1 cellular context compared by ENCODE assay signal in the genomic region with DNA sequence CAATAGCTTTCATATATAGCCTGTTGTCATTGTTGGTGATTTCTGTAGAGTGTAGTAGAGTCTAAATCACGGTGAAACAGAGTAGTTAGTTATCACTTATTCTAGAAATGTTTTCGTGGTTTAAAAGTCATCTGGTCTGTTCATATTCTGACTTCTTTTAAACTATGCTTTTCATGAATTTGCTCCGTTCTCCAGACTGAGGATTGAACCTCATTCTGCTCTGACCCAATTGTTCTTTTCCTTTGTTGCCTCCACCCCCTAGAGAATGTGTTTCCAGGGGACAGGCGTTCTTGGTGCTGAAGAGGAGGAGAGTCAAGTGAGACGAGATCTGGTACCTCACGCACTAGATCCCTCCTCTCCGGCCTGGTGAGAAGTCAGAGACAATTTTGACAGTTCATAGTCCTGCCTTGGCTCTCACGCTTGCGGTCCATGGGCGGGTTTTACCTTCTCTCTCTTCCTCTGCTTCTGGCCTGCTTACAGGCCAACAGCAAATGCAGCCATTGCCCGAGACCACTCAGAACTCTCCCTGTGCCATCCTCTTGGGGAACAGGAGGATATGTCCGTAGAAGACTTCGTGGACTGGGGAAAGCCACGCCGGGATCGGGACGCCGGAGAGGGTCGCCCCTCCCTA.
A peak's percentile ranks its signal among the peaks of the same experiment; 100 is the strongest.
TF ChIP-seq lines count a peak whose summit lies in the region.

No MANE protein-coding gene starts in this region.

TF ChIP-seq in GM12878, 131 proteins besides CTCF, POLR2A, EP300 and RAD21 (continued from another document):
- TF ChIP-seq, protein P1, sequence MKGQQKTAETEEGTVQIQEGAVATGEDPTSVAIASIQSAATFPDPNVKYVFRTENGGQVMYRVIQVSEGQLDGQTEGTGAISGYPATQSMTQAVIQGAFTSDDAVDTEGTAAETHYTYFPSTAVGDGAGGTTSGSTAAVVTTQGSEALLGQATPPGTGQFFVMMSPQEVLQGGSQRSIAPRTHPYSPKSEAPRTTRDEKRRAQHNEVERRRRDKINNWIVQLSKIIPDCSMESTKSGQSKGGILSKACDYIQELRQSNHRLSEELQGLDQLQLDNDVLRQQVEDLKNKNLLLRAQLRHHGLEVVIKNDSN (IDR thresholded peaks at IDR 0.05; ENCODE audit: borderline replicate concordance, extremely low read length, insufficient read depth, low read depth, low read length): no peak
- TF ChIP-seq STAT1 (conservative IDR thresholded peaks at IDR 0.05) (0 out of 2 replicates have a peak, but pooled peaks have one; percentile 41), SMAD5 (IDR thresholded peaks at IDR 0.05; ENCODE audit: low read depth) (peak; percentile 67; the same call in 1 of the 2 replicates), ZNF207 (IDR thresholded peaks at IDR 0.05; ENCODE audit: borderline replicate concordance) (peak; percentile 84), ZNF24 (IDR thresholded peaks at IDR 0.05) (no peak), RFX5 (IDR thresholded peaks at IDR 0.05; ENCODE audit: low read depth, low read length) (peak; percentile 30; the same call in 1 of the 2 replicates), CHD2 (IDR thresholded peaks at IDR 0.05; ENCODE audit: borderline replicate concordance, low read depth, low read length) (no peak), TARDBP (IDR thresholded peaks at IDR 0.05; ENCODE audit: borderline replicate concordance) (no peak), MTA2 (IDR thresholded peaks at IDR 0.05; ENCODE audit: low read depth) (no peak; the same call in 1 of the 2 replicates), SMARCA5 (IDR thresholded peaks at IDR 0.05) (peak; percentile 70; the same call in 1 of the 2 replicates), SREBF1 (IDR thresholded peaks at IDR 0.05; ENCODE audit: low read length) (no peak), ZNF217 (IDR thresholded peaks at IDR 0.05) (no peak), STAT3 (IDR thresholded peaks at IDR 0.05; ENCODE audit: low read depth, low read length) (no peak), IKZF1 (conservative IDR thresholded peaks at IDR 0.05) (peak; percentile 93), JUNB (IDR thresholded peaks at IDR 0.05) (no peak), USF2 (IDR thresholded peaks at IDR 0.05; ENCODE audit: borderline replicate concordance, low read depth, low read length) (no peak), GATAD2B (conservative IDR thresholded peaks at IDR 0.05; ENCODE audit: low read depth) (peak; percentile 88), HSF1 (IDR thresholded peaks at IDR 0.05; ENCODE audit: low read depth, low read length) (no peak), HCFC1 (IDR thresholded peaks at IDR 0.05; ENCODE audit: low read length) (no peak), PAX5 (IDR thresholded peaks at IDR 0.05; ENCODE audit: borderline replicate concordance, low read depth, low read length) (no peak; the same call in none of the 2 replicates), MXI1 (IDR thresholded peaks at IDR 0.05; ENCODE audit: low read depth, low read length) (peak; percentile 94), IRF4 (IDR thresholded peaks at IDR 0.05; ENCODE audit: low read depth, low read length) (peak; percentile 36), NKRF (conservative IDR thresholded peaks at IDR 0.05) (peak; percentile 95), JUND (IDR thresholded peaks at IDR 0.05; ENCODE audit: low read depth, low read length) (0 out of 2 replicates have a peak, but pooled peaks have one; percentile 7), KLF5 (IDR thresholded peaks at IDR 0.05; ENCODE audit: partially characterized antibody) (peak; percentile 41), CHD1 (IDR thresholded peaks at IDR 0.05; ENCODE audit: low read depth, low read length) (peak; percentile 59; the same call in 1 of the 2 replicates), LARP7 (IDR thresholded peaks at IDR 0.05) (peak; percentile 40), MLLT1 (IDR thresholded peaks at IDR 0.05) (peak; percentile 67; the same call in 1 of the 2 replicates), YY1 (IDR thresholded peaks at IDR 0.05; ENCODE audit: low read depth, low read length) (peak; percentile 61; the same call in 1 of the 2 replicates), CREB1 (IDR thresholded peaks at IDR 0.05; ENCODE audit: low read depth) (0 out of 2 replicates have a peak, but pooled peaks have one; percentile 1)
- TF ChIP-seq, protein P2, sequence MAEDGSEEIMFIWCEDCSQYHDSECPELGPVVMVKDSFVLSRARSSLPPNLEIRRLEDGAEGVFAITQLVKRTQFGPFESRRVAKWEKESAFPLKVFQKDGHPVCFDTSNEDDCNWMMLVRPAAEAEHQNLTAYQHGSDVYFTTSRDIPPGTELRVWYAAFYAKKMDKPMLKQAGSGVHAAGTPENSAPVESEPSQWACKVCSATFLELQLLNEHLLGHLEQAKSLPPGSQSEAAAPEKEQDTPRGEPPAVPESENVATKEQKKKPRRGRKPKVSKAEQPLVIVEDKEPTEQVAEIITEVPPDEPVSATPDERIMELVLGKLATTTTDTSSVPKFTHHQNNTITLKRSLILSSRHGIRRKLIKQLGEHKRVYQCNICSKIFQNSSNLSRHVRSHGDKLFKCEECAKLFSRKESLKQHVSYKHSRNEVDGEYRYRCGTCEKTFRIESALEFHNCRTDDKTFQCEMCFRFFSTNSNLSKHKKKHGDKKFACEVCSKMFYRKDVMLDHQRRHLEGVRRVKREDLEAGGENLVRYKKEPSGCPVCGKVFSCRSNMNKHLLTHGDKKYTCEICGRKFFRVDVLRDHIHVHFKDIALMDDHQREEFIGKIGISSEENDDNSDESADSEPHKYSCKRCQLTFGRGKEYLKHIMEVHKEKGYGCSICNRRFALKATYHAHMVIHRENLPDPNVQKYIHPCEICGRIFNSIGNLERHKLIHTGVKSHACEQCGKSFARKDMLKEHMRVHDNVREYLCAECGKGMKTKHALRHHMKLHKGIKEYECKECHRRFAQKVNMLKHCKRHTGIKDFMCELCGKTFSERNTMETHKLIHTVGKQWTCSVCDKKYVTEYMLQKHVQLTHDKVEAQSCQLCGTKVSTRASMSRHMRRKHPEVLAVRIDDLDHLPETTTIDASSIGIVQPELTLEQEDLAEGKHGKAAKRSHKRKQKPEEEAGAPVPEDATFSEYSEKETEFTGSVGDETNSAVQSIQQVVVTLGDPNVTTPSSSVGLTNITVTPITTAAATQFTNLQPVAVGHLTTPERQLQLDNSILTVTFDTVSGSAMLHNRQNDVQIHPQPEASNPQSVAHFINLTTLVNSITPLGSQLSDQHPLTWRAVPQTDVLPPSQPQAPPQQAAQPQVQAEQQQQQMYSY (CRISPR knock-in tag; IDR thresholded peaks at IDR 0.05): no peak
